In genomic region chr3:166284994-166285393, GRCh38 we compare ENCODE assay signal across 18 cellular contexts.
DNase-seq lines count a peak whose midpoint lies in the region; ATAC-seq and TF ChIP-seq lines count a peak whose summit lies in the region.
"Had no signal": no experiment of that assay in that cellular context is flagged by ENCODE, and none has a peak within 500 bp of the region (broad histone marks: within the 10 kb centered on the region; RNA-seq: fewer than 3 reads in every experiment).

No MANE protein-coding gene starts in this region.

- no peaks in the 10 kb centered on the region for H3K36me3 ChIP-seq in fibroblast of lung (ENCODE audit: control insufficient read depth, insufficient read depth, low read length)
- H3K36me3 ChIP-seq: colonic mucosa, pancreas had no signal

- no peaks in the 10 kb centered on the region for H4K20me1 ChIP-seq in fibroblast of lung (ENCODE audit: control insufficient read depth, extremely low read depth, insufficient read depth, low read length)

- H3K9ac ChIP-seq in fibroblast of lung (ENCODE audit: insufficient read depth, low read length): no peak overlapping the region
- H3K9ac ChIP-seq: GM23248 had no signal

- CTCF ChIA-PET in AG04450 (lab: Charles Lee): no interaction called here

- peak overlapping the region; percentile 17 for H2AFZ ChIP-seq in fibroblast of lung (ENCODE audit: low read length)
- H2AFZ ChIP-seq: GM23248 had no signal

- ATAC-seq in HG03439 (IDR thresholded peaks at IDR 0.05; ENCODE audit: unreplicated experiment) (no peak), HG03175 (IDR thresholded peaks at IDR 0.05; ENCODE audit: unreplicated experiment) (no peak)
- ATAC-seq: pancreas had no signal

- H3K4me2 ChIP-seq in fibroblast of lung (ENCODE audit: extremely low read depth, insufficient read depth, low read length): no peak overlapping the region

- POLR2A ChIA-PET in AG04450 (lab: Yijun Ruan, JAX): no interaction called here

- H3K79me2 ChIP-seq in fibroblast of lung (ENCODE audit: control insufficient read depth, insufficient read depth, low read length): no peaks in the 10 kb centered on the region

- H3K27ac ChIP-seq in AG04450 (ENCODE audit: low read depth, low read length): no peak overlapping the region
- H3K27ac ChIP-seq in fibroblast of lung (ENCODE audit: insufficient read depth, low read length): no peak overlapping the region
- H3K27ac ChIP-seq: colonic mucosa, GM23248, pancreas had no signal

- DNase-seq in AG04450 (ENCODE audit: low read depth, low spot score) (peak; percentile 7), HT1080 (ENCODE audit: low read depth) (peak; percentile 55), SKM-1 treated with dmso at 0.1 percent for 144 hours (lab: John Stamatoyannopoulos, UW; ENCODE audit: unreplicated experiment) (peak; percentile 79), fibroblast of lung (ENCODE audit: low read depth in 2 of 2) (peak; percentile 38 to 79), NCI-H2029 treated with DMSO at 0.1 percent for 48 hours (lab: John Stamatoyannopoulos, UW) (no peak), DMS153 (lab: John Stamatoyannopoulos, UW) (no peak)
- DNase-seq: activated CD4-positive, alpha-beta T cell treated with anti-CD3 and anti-CD28 coated beads, Interleukin-2, amount 50 U/mL, for 1 hour; activated naive CD4-positive, alpha-beta T cell; anterior cingulate cortex; CD4-positive, CD25-positive, alpha-beta regulatory T cell; colonic mucosa; GM23248; NCI-H1436; NCI-H82; pancreas; stimulated activated CD4-positive, alpha-beta T cell treated with anti-CD3 and anti-CD28 coated beads, Interleukin-2, amount 100 ng/mL, for 48 hours had no signal

- H3K9me3 ChIP-seq in AG04450 (ENCODE audit: control insufficient read depth, insufficient read depth, low read length) (no peaks in the 10 kb centered on the region), fibroblast of lung (ENCODE audit: control insufficient read depth, insufficient read depth, low read depth, low read length) (no peaks in the 10 kb centered on the region)
- H3K9me3 ChIP-seq: colonic mucosa had no signal

- no peaks in the 10 kb centered on the region for H3K4me1 ChIP-seq in fibroblast of lung (ENCODE audit: control insufficient read depth, extremely low read depth, insufficient read depth, low read length)
- H3K4me1 ChIP-seq: colonic mucosa, pancreas had no signal

- TF ChIP-seq CTCF in AG04450 (IDR thresholded peaks at IDR 0.05; ENCODE audit: low read depth, low read length) (no peak), fibroblast of lung (conservative IDR thresholded peaks at IDR 0.05 in 1 of 2, IDR thresholded peaks at IDR 0.05 in 1 of 2; ENCODE audit: low read depth in 1 of 2, low read length in 2 of 2) (no peak)

- no peaks in the 10 kb centered on the region for H3K27me3 ChIP-seq in AG04450 (ENCODE audit: control insufficient read depth, insufficient read depth, low read length)
- H3K27me3 ChIP-seq in fibroblast of lung (ENCODE audit: control insufficient read depth, insufficient read depth, low read length): no peaks in the 10 kb centered on the region
- H3K27me3 ChIP-seq: colonic mucosa, pancreas had no signal

- no peak overlapping the region for H3K4me3 ChIP-seq in AG04450 (ENCODE audit: low read depth, low read length)
- H3K4me3 ChIP-seq in fibroblast of lung (replicated peaks in 1 of 4; ENCODE audit: control extremely low read depth in 1 of 4, insufficient read depth in 1 of 4, low read depth in 3 of 4, low read length in 4 of 4): no peak overlapping the region
- H3K4me3 ChIP-seq: colonic mucosa, GM23248, pancreas had no signal

Comparison
In these comparisons a context has a peak if more than half of its experiments do, and no peak if none do; other contexts are left out.
1. DNase-seq: peak in AG04450 (single experiment), HT1080 (single experiment), SKM-1 treated with dmso at 0.1 percent for 144 hours (single experiment) and fibroblast of lung (2 of 2); none in NCI-H2029 treated with DMSO at 0.1 percent for 48 hours (single experiment) and DMS153 (single experiment).